In genomic region chr13:114323349-114323748, GRCh38 we compare ENCODE assay signal across 19 cellular contexts.
"Had no signal": no experiment of that assay in that cellular context is flagged by ENCODE, and none has a peak within 500 bp of the region (broad histone marks: within the 10 kb centered on the region; RNA-seq: fewer than 3 reads in every experiment).

No MANE protein-coding gene starts in this region.

- H3K27me3 Mint-ChIP-seq: IgD-negative memory B cell had no signal

- DNase-seq: Kasumi-1, MM.1S, NCI-H1092 treated with DMSO at 0.1 percent for 48 hours, NCI-H1436, NCI-H187, NCI-H2029, NCI-H2081 treated with DMSO at 0.1 percent for 48 hours, NCI-H2171, NCI-H226, NCI-H446, NCI-H510A, NCI-H524 treated with DMSO at 0.1 percent for 48 hours, NCI-H69, NCI-H774, Right ventricle myocardium superior, RPMI8226, SIG-M5 had no signal

- H3K9me3 Mint-ChIP-seq: IgD-negative memory B cell had no signal

- H3K27ac Mint-ChIP-seq: IgD-negative memory B cell had no signal

- ATAC-seq: K562 had no signal

- H3K4me3 Mint-ChIP-seq: IgD-negative memory B cell had no signal
